Comparison of ENCODE assay signal across 26 cellular contexts in the genomic region with DNA sequence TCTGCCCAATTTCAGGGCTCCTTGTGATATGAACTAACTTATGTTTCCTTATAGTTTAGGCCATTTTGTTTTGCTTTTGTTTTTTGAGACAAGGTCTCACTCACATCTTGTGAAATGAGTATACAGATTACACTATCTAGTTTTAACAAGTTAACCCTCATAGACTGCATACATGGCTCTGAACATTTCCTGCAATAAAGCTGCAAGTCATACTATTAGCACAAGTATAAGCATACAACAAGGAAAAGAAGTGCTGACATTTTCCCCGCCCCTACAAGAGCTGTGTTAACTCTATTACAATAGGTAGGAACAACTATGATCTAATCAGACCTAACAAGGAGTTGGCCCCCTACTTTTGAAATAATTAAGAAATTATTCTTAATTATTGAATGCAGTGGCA. TPM values are rescaled to one million over a fixed set of nuclear protein-coding genes. Genes with fewer than 3 reads are reported as not detected.
DNase-seq lines count a peak whose midpoint lies in the region; ATAC-seq, FAIRE-seq and TF ChIP-seq lines count a peak whose summit lies in the region.
"Had no signal": no experiment of that assay in that cellular context is flagged by ENCODE, and none has a peak within 500 bp of the region (broad histone marks: within the 10 kb centered on the region; RNA-seq: fewer than 3 reads in every experiment).

No MANE protein-coding gene starts in this region.

- DNase-seq in activated CD4-positive, alpha-beta T cell treated with anti-CD3 and anti-CD28 coated beads, Interleukin-2, amount 10 ng/mL, durations not matched to agents 24 days and 14 days: peak; percentile 31
- DNase-seq in activated CD4-positive, alpha-beta T cell treated with anti-CD3 and anti-CD28 coated beads for 4 hours: no peak
- DNase-seq in OCI-M1 (lab: John Stamatoyannopoulos, UW): peak; percentile 2
- DNase-seq in left colon: no peak
- no peak for DNase-seq in urothelium cell line (ENCODE audit: low spot score)
- DNase-seq in suprapubic skin (ENCODE audit: low spot score in 2 of 2): no peak
- DNase-seq in activated T-cell treated with anti-CD3 and anti-CD28 coated beads, Interleukin-2, amount 50 U/mL, for 72 hours: no peak
- no peak for DNase-seq in NCI-H187 (lab: John Stamatoyannopoulos, UW)
- DNase-seq: AML-193; CD4-positive, alpha-beta memory T cell; CD4-positive, CD25-positive, alpha-beta regulatory T cell; CD8-positive, alpha-beta memory T cell; COR-L47; DMS 273 treated with DMSO at 0.1 percent for 48 hours; DMS153; DMS79 treated with DMSO at 0.1 percent for 48 hours; GF-D8 had no signal

- no peak overlapping the region for H3K27ac ChIP-seq in suprapubic skin
- H3K27ac ChIP-seq: 22Rv1; A549; BLaER1 treated with 17β-estradiol and CSF1 and Interleukin-3, amounts not matched to agents 10 nM and 100 nM; C4-2B had no signal

- H3K4me1 Mint-ChIP-seq in activated CD4-positive, alpha-beta T cell treated with anti-CD3 and anti-CD28 coated beads, Interleukin-2, amount 10 ng/mL, durations not matched to agents 24 days and 14 days: peaks cover 7% of the 10 kb centered on the region
- H3K4me1 Mint-ChIP-seq in activated T-cell treated with anti-CD3 and anti-CD28 coated beads, Interleukin-2, amount 50 U/mL, for 72 hours (ENCODE audit: low read depth): peaks cover 6% of the 10 kb centered on the region
- H3K4me1 Mint-ChIP-seq: B cell had no signal

- peak; percentile 65 for FAIRE-seq in urothelium cell line (lab: Jason Lieb, UNC)
- FAIRE-seq: A549, G401.6, GM12891, GM19239 had no signal

- WGBS in suprapubic skin: 94% methylated on average over 1 of the region's 1 CpG

- TF ChIP-seq EP300 in suprapubic skin (IDR thresholded peaks at IDR 0.05): no peak

- H3K4me3 ChIP-seq in suprapubic skin: no peak overlapping the region
- H3K4me3 ChIP-seq: A549; BLaER1 treated with 17β-estradiol and CSF1 and Interleukin-3, amounts not matched to agents 10 nM and 100 nM had no signal

- H3K4me1 ChIP-seq in suprapubic skin: peaks cover 13% of the 10 kb centered on the region

- peak; percentile 76 for ATAC-seq in left colon
- ATAC-seq in activated T-cell treated with anti-CD3 and anti-CD28 coated beads, Interleukin-2, amount 50 U/mL, for 72 hours (replicated peaks in 1 of 2): no peak
- ATAC-seq: A549 had no signal

- no peaks in the 10 kb centered on the region for H3K27me3 ChIP-seq in suprapubic skin
- H3K27me3 ChIP-seq: BLaER1 treated with 17β-estradiol and CSF1 and Interleukin-3, amounts not matched to agents 10 nM and 100 nM had no signal

- intact Hi-C loops in activated CD4-positive, alpha-beta T cell treated with anti-CD3 and anti-CD28 coated beads, Interleukin-2, amount 10 ng/mL, durations not matched to agents 24 days and 14 days (cut with micrococcal nuclease): no loop called here
- intact Hi-C loops in left colon (cut with DNase I, micrococcal nuclease): no loop called here

- no peak for TF ChIP-seq POLR2A in suprapubic skin (IDR thresholded peaks at IDR 0.05)

- H3K9me3 Mint-ChIP-seq in activated CD4-positive, alpha-beta T cell treated with anti-CD3 and anti-CD28 coated beads, Interleukin-2, amount 10 ng/mL, durations not matched to agents 24 days and 14 days: no peaks in the 10 kb centered on the region
- H3K9me3 Mint-ChIP-seq in activated T-cell treated with anti-CD3 and anti-CD28 coated beads, Interleukin-2, amount 50 U/mL, for 72 hours: no peaks in the 10 kb centered on the region
- H3K9me3 Mint-ChIP-seq: CD8-positive, alpha-beta memory T cell had no signal

- H3K36me3 Mint-ChIP-seq in activated CD4-positive, alpha-beta T cell treated with anti-CD3 and anti-CD28 coated beads, Interleukin-2, amount 10 ng/mL, durations not matched to agents 24 days and 14 days (ENCODE audit: low read depth): no peaks in the 10 kb centered on the region
- no peaks in the 10 kb centered on the region for H3K36me3 Mint-ChIP-seq in activated T-cell treated with anti-CD3 and anti-CD28 coated beads, Interleukin-2, amount 50 U/mL, for 72 hours (ENCODE audit: insufficient read depth in 2 of 2)
- H3K36me3 Mint-ChIP-seq: CD4-positive, alpha-beta memory T cell; CD4-positive, CD25-positive, alpha-beta regulatory T cell; CD8-positive, alpha-beta memory T cell had no signal

- H3K9me3 ChIP-seq in suprapubic skin: no peaks in the 10 kb centered on the region
- H3K9me3 ChIP-seq: A549 had no signal

- no peaks in the 10 kb centered on the region for H3K36me3 ChIP-seq in suprapubic skin
- H3K36me3 ChIP-seq: BLaER1 treated with 17β-estradiol and CSF1 and Interleukin-3, amounts not matched to agents 10 nM and 100 nM had no signal

- peaks cover 30% of the 10 kb centered on the region for H3K27me3 Mint-ChIP-seq in activated CD4-positive, alpha-beta T cell treated with anti-CD3 and anti-CD28 coated beads, Interleukin-2, amount 10 ng/mL, durations not matched to agents 24 days and 14 days
- peaks cover 35% of the 10 kb centered on the region for H3K27me3 Mint-ChIP-seq in activated T-cell treated with anti-CD3 and anti-CD28 coated beads, Interleukin-2, amount 50 U/mL, for 72 hours (ENCODE audit: low read depth)

- no peak for TF ChIP-seq CTCF in suprapubic skin (IDR thresholded peaks at IDR 0.05)

- H3K4me3 Mint-ChIP-seq in activated CD4-positive, alpha-beta T cell treated with anti-CD3 and anti-CD28 coated beads, Interleukin-2, amount 10 ng/mL, durations not matched to agents 24 days and 14 days: no peak overlapping the region
- H3K4me3 Mint-ChIP-seq in activated T-cell treated with anti-CD3 and anti-CD28 coated beads, Interleukin-2, amount 50 U/mL, for 72 hours: no peak overlapping the region
- H3K4me3 Mint-ChIP-seq: B cell; CD4-positive, alpha-beta memory T cell; CD4-positive, CD25-positive, alpha-beta regulatory T cell; CD8-positive, alpha-beta memory T cell had no signal

- no peak overlapping the region for H3K27ac Mint-ChIP-seq in activated CD4-positive, alpha-beta T cell treated with anti-CD3 and anti-CD28 coated beads, Interleukin-2, amount 10 ng/mL, durations not matched to agents 24 days and 14 days
- H3K27ac Mint-ChIP-seq in activated T-cell treated with anti-CD3 and anti-CD28 coated beads, Interleukin-2, amount 50 U/mL, for 72 hours: no peak overlapping the region
- H3K27ac Mint-ChIP-seq: B cell; CD4-positive, alpha-beta memory T cell; CD4-positive, CD25-positive, alpha-beta regulatory T cell; CD8-positive, alpha-beta memory T cell had no signal

RNA-seq across cellular contexts. Expression of a gene that starts 35.9 kb away (rescaled TPM):
- total RNA-seq in activated CD4-positive, alpha-beta T cell treated with anti-CD3 and anti-CD28 coated beads, Interleukin-2, amount 10 ng/mL, durations not matched to agents 24 days and 14 days: 0.05 TPM in 1 of 2 replicates, not detected in the other
- total RNA-seq in left colon (not detected), suprapubic skin (under 1 TPM in 2 of 4 donors, not detected in 2; 0.13 to 0.34 TPM)
- total RNA-seq in activated T-cell treated with anti-CD3 and anti-CD28 coated beads, Interleukin-2, amount 50 U/mL, for 72 hours: not detected
- total RNA-seq: A172; B cell; CD4-positive, alpha-beta memory T cell; CD4-positive, CD25-positive, alpha-beta regulatory T cell; CD8-positive, alpha-beta memory T cell had no signal

RNA-seq across cellular contexts. Expression of a gene that starts 54.2 kb away (rescaled TPM):
- total RNA-seq in activated CD4-positive, alpha-beta T cell treated with anti-CD3 and anti-CD28 coated beads, Interleukin-2, amount 10 ng/mL, durations not matched to agents 24 days and 14 days: 0.12 TPM in 1 of 2 replicates, not detected in the other
- total RNA-seq in left colon (under 1 TPM; 0.14 to 0.18 TPM), suprapubic skin (1 to 10 TPM; 1.2 to 3.5 (median 2.3) TPM)
- total RNA-seq in activated T-cell treated with anti-CD3 and anti-CD28 coated beads, Interleukin-2, amount 50 U/mL, for 72 hours: under 1 TPM in 1 of 2 donors, not detected in 1; 0.12 TPM
- total RNA-seq: A172 had no signal

Comparison
In these comparisons a context has a peak if more than half of its experiments do, and no peak if none do; other contexts are left out.
1. DNase-seq: peak in activated CD4-positive, alpha-beta T cell treated with anti-CD3 and anti-CD28 coated beads, Interleukin-2, amount 10 ng/mL, durations not matched to agents 24 days and 14 days (single experiment) and OCI-M1 (single experiment); none in activated CD4-positive, alpha-beta T cell treated with anti-CD3 and anti-CD28 coated beads for 4 hours (0 of 2), left colon (0 of 2), urothelium cell line (single experiment), suprapubic skin (0 of 2), activated T-cell treated with anti-CD3 and anti-CD28 coated beads, Interleukin-2, amount 50 U/mL, for 72 hours (0 of 2) and NCI-H187 (0 of 2).